13 cellular contexts compared by ENCODE assay signal in the genomic region with DNA sequence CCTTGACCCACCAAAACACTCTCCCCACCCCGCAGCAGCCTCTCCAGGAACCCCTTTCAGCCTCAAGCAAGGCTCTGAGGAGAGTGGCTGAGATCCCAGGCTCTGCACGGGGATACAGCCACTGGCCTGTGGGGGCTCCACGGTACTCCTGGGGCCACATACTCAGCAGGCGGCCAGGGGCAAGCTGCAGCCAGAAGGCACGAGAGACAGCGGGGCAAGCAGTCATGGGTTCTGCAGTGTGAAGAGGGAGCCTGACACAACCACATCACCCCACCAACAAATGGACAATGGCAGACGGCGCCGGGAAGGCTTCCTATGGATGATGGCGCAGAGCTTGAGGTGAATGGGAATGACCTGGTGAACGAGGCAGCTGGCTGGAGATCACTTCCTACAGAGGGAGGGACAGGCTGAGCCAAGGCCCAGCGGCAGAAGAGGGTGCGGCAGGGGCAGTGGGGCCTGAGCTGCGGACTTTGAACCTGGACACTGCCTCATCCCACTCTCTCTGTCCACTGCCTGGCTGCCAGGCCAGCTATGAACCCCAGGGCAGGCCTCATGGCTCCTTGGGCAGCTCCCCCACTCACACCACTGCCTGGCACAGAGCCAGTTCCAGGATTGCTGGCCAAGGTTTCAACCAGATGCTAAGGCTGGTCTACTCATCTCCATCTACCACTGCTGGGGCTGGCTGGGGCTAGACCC. TPM values are rescaled to one million over a fixed set of nuclear protein-coding genes. Genes with fewer than 3 reads are reported as not detected.
DNase-seq lines count a peak whose midpoint lies in the region; ATAC-seq, FAIRE-seq and TF ChIP-seq lines count a peak whose summit lies in the region.
"Had no signal": no experiment of that assay in that cellular context is flagged by ENCODE, and none has a peak within 500 bp of the region (broad histone marks: within the 10 kb centered on the region; RNA-seq: fewer than 3 reads in every experiment).

No MANE protein-coding gene starts in this region.

- H3K4me3 Mint-ChIP-seq in WTC11, result no peak overlapping the region
- H3K4me3 Mint-ChIP-seq: CD8-positive, alpha-beta memory T cell; natural killer cell treated with Interleukin-12 subunit alpha and Interleukin-12 subunit beta and Interleukin-15 and Interleukin-18, amount 100 ng/mL, for 72 hours had no signal

- 82 to 83% methylated on average over 14 of the region's 14 CpGs for WGBS in pancreas, 2 donors

- H3K36me3 ChIP-seq in left ventricle myocardium inferior (no peaks in the 10 kb centered on the region), pancreas (no peaks in the 10 kb centered on the region)

- H3K27me3 ChIP-seq in left ventricle myocardium inferior (ENCODE audit: low read depth) (no peaks in the 10 kb centered on the region), pancreas (no peaks in the 10 kb centered on the region)

- no peak for TF ChIP-seq CTCF in AG10803 (conservative IDR thresholded peaks at IDR 0.05; ENCODE audit: low read length)
- TF ChIP-seq CTCF in WTC11 (IDR thresholded peaks at IDR 0.05), result no peak
- no peak for TF ChIP-seq CTCF in left ventricle myocardium inferior (IDR thresholded peaks at IDR 0.05; ENCODE audit: borderline replicate concordance)
- no peak for TF ChIP-seq CTCF in pancreas (IDR thresholded peaks at IDR 0.05)

- CTCF ChIA-PET in WTC11 (lab: Charles Lee), result interaction anchor here (1.3 kb wide), 1 partner anchor 28 kb away, joined by 12 read pairs; no protein-coding TSS in a partner anchor

- peaks cover 63% of the 10 kb centered on the region for H3K4me1 Mint-ChIP-seq in WTC11

- H3K9me3 Mint-ChIP-seq in WTC11, result no peaks in the 10 kb centered on the region
- H3K9me3 Mint-ChIP-seq: natural killer cell treated with Interleukin-12 subunit alpha and Interleukin-12 subunit beta and Interleukin-15 and Interleukin-18, amount 100 ng/mL, for 72 hours had no signal

- no peak for FAIRE-seq in pancreas (lab: Jason Lieb, UNC)

- POLR2A ChIA-PET in WTC11 (lab: Charles Lee), result interaction anchor here (1.3 to 7.0 kb wide), 3 partner anchors 8 to 28 kb away, joined by 3 to 57 read pairs (median 4); no protein-coding TSS in a partner anchor

- H3K4me1 ChIP-seq in left ventricle myocardium inferior (peaks cover 96% of the 10 kb centered on the region), pancreas (peaks cover 17 to 26% (median 24%) of the 10 kb centered on the region in 3 donors)

- 0 out of 2 replicates have a peak, but pooled peaks cover 3% of the 10 kb centered on the region for H3K36me3 Mint-ChIP-seq in WTC11
- H3K36me3 Mint-ChIP-seq: CD8-positive, alpha-beta memory T cell; natural killer cell treated with Interleukin-12 subunit alpha and Interleukin-12 subunit beta and Interleukin-15 and Interleukin-18, amount 100 ng/mL, for 72 hours had no signal

- no peak for DNase-seq in AG10803 (ENCODE audit: low read depth)
- DNase-seq in WTC11 (ENCODE audit: low spot score), result peak; percentile 14
- DNase-seq in left ventricle myocardium inferior, result peak; percentile 36
- DNase-seq in pancreas, result peak in 4 of 6 donors; percentile 44 to 87 (median 71)
- DNase-seq in foreskin melanocyte, result no peak
- DNase-seq in NCI-H2227 treated with DMSO at 0.1 percent for 48 hours (lab: John Stamatoyannopoulos, UW), result no peak
- DNase-seq: CD8-positive, alpha-beta memory T cell; NCI-H187; SHP77 had no signal

- intact Hi-C loops in left ventricle myocardium inferior (cut with micrococcal nuclease) (no loop called here), pancreas (cut with DNase I) (no loop called here)

- ATAC-seq in WTC11, result no peak
- no peak for ATAC-seq in pancreas
- no peak for ATAC-seq in GM18498 (IDR thresholded peaks at IDR 0.05; ENCODE audit: unreplicated experiment)
- ATAC-seq in HG03469 (IDR thresholded peaks at IDR 0.05; ENCODE audit: unreplicated experiment), result no peak

- peak overlapping the region; percentile 55 for H3K27ac Mint-ChIP-seq in WTC11
- H3K27ac Mint-ChIP-seq: natural killer cell treated with Interleukin-12 subunit alpha and Interleukin-12 subunit beta and Interleukin-15 and Interleukin-18, amount 100 ng/mL, for 72 hours had no signal

- no peaks in the 10 kb centered on the region for H3K27me3 Mint-ChIP-seq in WTC11 (ENCODE audit: low read depth)

- H3K4me3 ChIP-seq in AG10803 (ENCODE audit: low read length), result peak overlapping the region; percentile 91; the same call in 1 of the 2 replicates
- peak overlapping the region; percentile 100 for H3K4me3 ChIP-seq in left ventricle myocardium inferior
- H3K4me3 ChIP-seq in pancreas, result no peak overlapping the region

- H3K27ac ChIP-seq in left ventricle myocardium inferior (replicated peaks), result peak overlapping the region; percentile 98
- no peak overlapping the region for H3K27ac ChIP-seq in pancreas

- H3K9me3 ChIP-seq in left ventricle myocardium inferior (replicated peaks), result no peaks in the 10 kb centered on the region
- no peaks in the 10 kb centered on the region for H3K9me3 ChIP-seq in pancreas

TF ChIP-seq in WTC11, 78 proteins besides CTCF, POLR2A, EP300 and RAD21:
- TF ChIP-seq ELF4 (CRISPR knock-in tag; IDR thresholded peaks at IDR 0.05; ENCODE audit: low read depth) (no peak), GABPB1 (CRISPR knock-in tag; IDR thresholded peaks at IDR 0.05) (peak; percentile 33; the same call in 1 of the 2 replicates), SMAD3 (CRISPR knock-in tag; IDR thresholded peaks at IDR 0.05; ENCODE audit: borderline replicate concordance) (no peak)
- TF ChIP-seq, protein P1, sequence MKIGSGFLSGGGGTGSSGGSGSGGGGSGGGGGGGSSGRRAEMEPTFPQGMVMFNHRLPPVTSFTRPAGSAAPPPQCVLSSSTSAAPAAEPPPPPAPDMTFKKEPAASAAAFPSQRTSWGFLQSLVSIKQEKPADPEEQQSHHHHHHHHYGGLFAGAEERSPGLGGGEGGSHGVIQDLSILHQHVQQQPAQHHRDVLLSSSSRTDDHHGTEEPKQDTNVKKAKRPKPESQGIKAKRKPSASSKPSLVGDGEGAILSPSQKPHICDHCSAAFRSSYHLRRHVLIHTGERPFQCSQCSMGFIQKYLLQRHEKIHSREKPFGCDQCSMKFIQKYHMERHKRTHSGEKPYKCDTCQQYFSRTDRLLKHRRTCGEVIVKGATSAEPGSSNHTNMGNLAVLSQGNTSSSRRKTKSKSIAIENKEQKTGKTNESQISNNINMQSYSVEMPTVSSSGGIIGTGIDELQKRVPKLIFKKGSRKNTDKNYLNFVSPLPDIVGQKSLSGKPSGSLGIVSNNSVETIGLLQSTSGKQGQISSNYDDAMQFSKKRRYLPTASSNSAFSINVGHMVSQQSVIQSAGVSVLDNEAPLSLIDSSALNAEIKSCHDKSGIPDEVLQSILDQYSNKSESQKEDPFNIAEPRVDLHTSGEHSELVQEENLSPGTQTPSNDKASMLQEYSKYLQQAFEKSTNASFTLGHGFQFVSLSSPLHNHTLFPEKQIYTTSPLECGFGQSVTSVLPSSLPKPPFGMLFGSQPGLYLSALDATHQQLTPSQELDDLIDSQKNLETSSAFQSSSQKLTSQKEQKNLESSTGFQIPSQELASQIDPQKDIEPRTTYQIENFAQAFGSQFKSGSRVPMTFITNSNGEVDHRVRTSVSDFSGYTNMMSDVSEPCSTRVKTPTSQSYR (CRISPR knock-in tag; IDR thresholded peaks at IDR 0.05), result 0 out of 2 replicates have a peak, but pooled peaks have one; percentile 14
TF ChIP-seq in WTC11: peak in this region for 2.

RNA-seq across cellular contexts. Expression of a gene that starts 10.8 kb away (rescaled TPM):
- total RNA-seq in WTC11 (2021) (87.3 to 95.6 TPM (median 88.6 TPM) in 3 replicates), left ventricle myocardium inferior (82.8 TPM), pancreas (10 to 100 TPM; 30.1 to 56.9 (median 40.4) TPM)
- polyA plus RNA-seq in pancreas, result 10 to 100 TPM; 60.1 to 66.7 TPM
- total RNA-seq: natural killer cell treated with Interleukin-12 subunit alpha and Interleukin-12 subunit beta and Interleukin-15 and Interleukin-18, amount 100 ng/mL, for 72 hours had no signal
- polyA plus RNA-seq: CD8-positive, alpha-beta memory T cell had no signal

RNA-seq across cellular contexts. Expression of a gene that starts 43.5 kb away (rescaled TPM):
- total RNA-seq in WTC11 (2021), result 3.9 to 5.7 TPM (median 5.7 TPM) in 3 replicates
- not detected for total RNA-seq in left ventricle myocardium inferior
- total RNA-seq in pancreas, result over 10,000 TPM; 14,339 to 37,242 (median 26,937) TPM
- polyA plus RNA-seq in pancreas, result over 10,000 TPM; 23,150 to 29,718 TPM
- total RNA-seq: CD8-positive, alpha-beta memory T cell; glomerular endothelial cell; natural killer cell treated with Interleukin-12 subunit alpha and Interleukin-12 subunit beta and Interleukin-15 and Interleukin-18, amount 100 ng/mL, for 72 hours had no signal
- polyA plus RNA-seq: CD8-positive, alpha-beta memory T cell had no signal

RNA-seq across cellular contexts. Expression of a gene that starts 55.3 kb away (rescaled TPM):
- total RNA-seq in WTC11 (2021) (5.8 to 11.8 TPM (median 6.8 TPM) in 3 replicates), left ventricle myocardium inferior (not detected), pancreas (over 10,000 TPM; 36,685 to 57,899 (median 39,778) TPM)
- polyA plus RNA-seq in pancreas, result over 10,000 TPM; 20,002 to 30,463 TPM
- total RNA-seq: CD8-positive, alpha-beta memory T cell; glomerular endothelial cell; natural killer cell treated with Interleukin-12 subunit alpha and Interleukin-12 subunit beta and Interleukin-15 and Interleukin-18, amount 100 ng/mL, for 72 hours had no signal
- polyA plus RNA-seq: CD8-positive, alpha-beta memory T cell had no signal

Comparison
In these comparisons a context has a peak if more than half of its experiments do, and no peak if none do; other contexts are left out.
1. DNase-seq: peak in WTC11 (single experiment), left ventricle myocardium inferior (single experiment) and pancreas (4 of 6); none in AG10803 (single experiment), foreskin melanocyte (single experiment) and NCI-H2227 treated with DMSO at 0.1 percent for 48 hours (single experiment).
2. H3K4me3 ChIP-seq: peak in AG10803 (single experiment) and left ventricle myocardium inferior (single experiment); none in pancreas (0 of 4).
3. RNA of a gene that starts 43.5 kb away (total RNA-seq): 14,339 to 37,242 TPM in pancreas; 3.9 to 5.7 TPM in WTC11 and not detected in left ventricle myocardium inferior (single experiment); every median in the first group is over 1,000 times any median in the second.
4. RNA of a gene that starts 55.3 kb away (total RNA-seq): 36,685 to 57,899 TPM in pancreas; 5.8 to 11.8 TPM in WTC11 and not detected in left ventricle myocardium inferior (single experiment); every median in the first group is over 1,000 times any median in the second.